In genomic region chr14:49424436-49425331, GRCh38 we compare ENCODE assay signal across 19 cellular contexts.
"Had no signal": no experiment of that assay in that cellular context is flagged by ENCODE, and none has a peak within 500 bp of the region (broad histone marks: within the 10 kb centered on the region; RNA-seq: fewer than 3 reads in every experiment).

No MANE protein-coding gene starts in this region.

- DNase-seq: activated CD4-positive, alpha-beta T cell treated with anti-CD3 and anti-CD28 coated beads, Interleukin-2, amount 50 U/mL, for 4 hours; activated CD4-positive, CD25-positive, alpha-beta regulatory T cell treated with anti-CD3 and anti-CD28 coated beads, Interleukin-2, amount 50 U/mL, for 72 hours; activated gamma-delta T cell treated with Interleukin-2 at 50 U/mL for 16 hours; adrenal gland; effector CD4-positive, alpha-beta T cell; midbrain; nucleus accumbens; retina; stimulated activated CD4-positive, alpha-beta T cell treated with anti-CD3 and anti-CD28 coated beads, Interleukin-12 subunit alpha, Interleukin-12 subunit beta, amount 100 ng/mL, for 4 hours; stimulated activated CD4-positive, alpha-beta T cell treated with anti-CD3 and anti-CD28 coated beads, Interleukin-1b, Interleukin-23, amount 100 ng/mL, for 48 hours; stimulated activated CD8-positive, alpha-beta memory T cell treated with anti-CD3 and anti-CD28 coated beads, Interleukin-4, amount 100 ng/mL, for 48 hours; stimulated activated naive CD4-positive, alpha-beta T cell had no signal

- H3K4me2 ChIP-seq: hepatocyte had no signal

- H2AFZ ChIP-seq: hepatocyte had no signal

- FAIRE-seq: astrocyte had no signal

- H3K4me1 Mint-ChIP-seq: nephron had no signal

- H3K27me3 ChIP-seq: adrenal gland, esophagus muscularis mucosa, hepatocyte had no signal

- H3K4me3 ChIP-seq: adrenal gland, esophagus muscularis mucosa, hepatocyte, lung had no signal

- H3K4me1 ChIP-seq: adrenal gland, esophagus muscularis mucosa had no signal

- H3K9me3 ChIP-seq: adrenal gland, esophagus muscularis mucosa had no signal

- H3K27ac Mint-ChIP-seq: activated naive CD4-positive, alpha-beta T cell treated with anti-CD3 and anti-CD28 coated beads, Interleukin-2, amount 50 U/mL, for 72 hours; nephron; T-helper 1 cell treated with Interleukin-12 subunit alpha and Interleukin-12 subunit beta and Interleukin-4 antibody, amounts not matched to agents 30 μg/mL and 1 μg/mL, for 36 hours had no signal

- H3K36me3 ChIP-seq: adrenal gland, esophagus muscularis mucosa had no signal

- H3K9me3 Mint-ChIP-seq: nephron; T-helper 1 cell treated with Interleukin-12 subunit alpha and Interleukin-12 subunit beta and Interleukin-4 antibody, amounts not matched to agents 30 μg/mL and 1 μg/mL, for 36 hours had no signal

- H3K4me3 Mint-ChIP-seq: nephron; T-helper 1 cell treated with Interleukin-12 subunit alpha and Interleukin-12 subunit beta and Interleukin-4 antibody, amounts not matched to agents 30 μg/mL and 1 μg/mL, for 36 hours had no signal

- H3K27ac ChIP-seq: adrenal gland, esophagus muscularis mucosa, hepatocyte had no signal
